20 cellular contexts compared by ENCODE assay signal in the genomic region with DNA sequence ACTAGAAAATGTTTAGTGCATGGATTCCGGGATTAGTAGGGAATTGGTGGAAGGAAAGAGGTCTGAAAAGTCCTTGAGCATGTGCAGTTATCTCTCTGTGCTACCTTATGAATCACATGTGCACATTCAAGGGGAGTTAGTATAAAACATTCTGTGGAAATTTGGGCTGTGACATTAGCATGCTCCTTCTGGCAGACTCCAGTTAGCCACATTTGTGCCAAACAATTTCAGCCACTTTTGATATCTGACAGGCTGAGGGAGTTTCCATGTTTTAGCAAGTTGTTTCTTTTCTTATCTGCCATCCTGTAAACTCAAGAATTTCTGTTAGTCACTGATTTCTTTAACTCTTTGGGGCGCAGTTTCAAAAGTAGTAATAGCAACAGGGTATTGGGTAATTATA.
"Had no signal": no experiment of that assay in that cellular context is flagged by ENCODE, and none has a peak within 500 bp of the region (broad histone marks: within the 10 kb centered on the region; RNA-seq: fewer than 3 reads in every experiment).

No MANE protein-coding gene starts in this region.

- ATAC-seq: activated T-helper 17 cell treated with anti-CD3 and anti-CD28 coated beads, Interleukin-2, amount 50 U/mL, for 72 hours; effector memory CD8-positive, alpha-beta T cell; gastroesophageal sphincter; psoas muscle; right lobe of liver; stimulated activated effector memory CD8-positive, alpha-beta T cell treated with anti-CD3 and anti-CD28 coated beads, Interleukin-12 subunit alpha, Interleukin-12 subunit beta, amount 100 ng/mL, for 72 hours had no signal

- H3K27ac ChIP-seq: gastroesophageal sphincter, ovary, psoas muscle, right lobe of liver, stomach had no signal

- H3K36me3 ChIP-seq: gastroesophageal sphincter, ovary, right lobe of liver, stomach had no signal

- H3K4me3 ChIP-seq: gastroesophageal sphincter, ovary, psoas muscle, right lobe of liver, stomach had no signal

- H3K4me1 ChIP-seq: gastroesophageal sphincter, psoas muscle, right lobe of liver, stomach had no signal

- H3K27me3 ChIP-seq: gastroesophageal sphincter, ovary, right lobe of liver, stomach had no signal

- H3K9me3 ChIP-seq: gastroesophageal sphincter, ovary, psoas muscle, right lobe of liver, stomach had no signal

- DNase-seq: activated CD4-positive, alpha-beta memory T cell treated with anti-CD3 and anti-CD28 coated beads, Interleukin-2, amount 10 ng/mL, durations not matched to agents 7 days and 5 days; activated CD4-positive, alpha-beta T cell treated with anti-CD3 and anti-CD28 coated beads for 48 hours; activated CD4-positive, CD25-positive, alpha-beta regulatory T cell; activated naive CD4-positive, alpha-beta T cell; activated naive CD8-positive, alpha-beta T cell treated with anti-CD3 and anti-CD28 coated beads for 36 hours; activated T-cell treated with anti-CD3 and anti-CD28 coated beads, Interleukin-2, amount 50 U/mL, for 1 hour; anterior cingulate cortex; effector memory CD8-positive, alpha-beta T cell; naive B cell; ovary; psoas muscle; right lobe of liver; stimulated activated CD4-positive, alpha-beta T cell treated with anti-CD3 and anti-CD28 coated beads, Interleukin-4, amount 100 ng/mL, for 24 hours; stomach; T-helper 1 cell; T-helper 9 cell; trophoblast cell had no signal
